In genomic region chr17:63250830-63251229, GRCh38 we compare ENCODE assay signal across 31 cellular contexts.
DNase-seq lines count a peak whose midpoint lies in the region; ATAC-seq and TF ChIP-seq lines count a peak whose summit lies in the region.
"Had no signal": no experiment of that assay in that cellular context is flagged by ENCODE, and none has a peak within 500 bp of the region (broad histone marks: within the 10 kb centered on the region; RNA-seq: fewer than 3 reads in every experiment).

No MANE protein-coding gene starts in this region.

- H3K27me3 Mint-ChIP-seq in activated T-cell treated with anti-CD3 and anti-CD28 coated beads, Interleukin-2, amount 50 U/mL, for 72 hours (ENCODE audit: low read depth), result no peaks in the 10 kb centered on the region
- no peaks in the 10 kb centered on the region for H3K27me3 Mint-ChIP-seq in chondrocyte (ENCODE audit: low read depth)
- no peaks in the 10 kb centered on the region for H3K27me3 Mint-ChIP-seq in activated CD8-positive, alpha-beta T cell treated with anti-CD3 and anti-CD28 coated beads, Interleukin-2, amount 10 ng/mL, durations not matched to agents 7 days and 5 days (ENCODE audit: low read depth)
- H3K27me3 Mint-ChIP-seq: activated CD4-positive, alpha-beta T cell treated with anti-CD3 and anti-CD28 coated beads for 36 hours; activated naive CD4-positive, alpha-beta T cell treated with anti-CD3 and anti-CD28 coated beads, Interleukin-2, amount 10 ng/mL, durations not matched to agents 7 days and 5 days; activated T-cell treated with anti-CD3 and anti-CD28 coated beads, Interleukin-2, amount 50 U/mL, for 24 hours had no signal

- peaks cover 4 to 7% of the 10 kb centered on the region in 2 donors for H3K9me3 Mint-ChIP-seq in activated T-cell treated with anti-CD3 and anti-CD28 coated beads, Interleukin-2, amount 50 U/mL, for 72 hours
- H3K9me3 Mint-ChIP-seq in chondrocyte (ENCODE audit: low read depth), result peaks cover 7% of the 10 kb centered on the region
- H3K9me3 Mint-ChIP-seq in activated CD8-positive, alpha-beta T cell treated with anti-CD3 and anti-CD28 coated beads, Interleukin-2, amount 10 ng/mL, durations not matched to agents 7 days and 5 days (ENCODE audit: insufficient read depth), result no peaks in the 10 kb centered on the region
- H3K9me3 Mint-ChIP-seq: H9 had no signal

- no peak overlapping the region for H3K27ac ChIP-seq in thoracic aorta
- H3K27ac ChIP-seq: dorsolateral prefrontal cortex, gastrocnemius medialis, neural progenitor cell, prostate gland, SK-N-MC had no signal

- H3K4me1 ChIP-seq in thoracic aorta (ENCODE audit: control insufficient read depth in 1 of 2, low read depth in 2 of 2), result peaks cover 20 to 22% of the 10 kb centered on the region in 2 donors
- H3K4me1 ChIP-seq: gastrocnemius medialis, neural progenitor cell, prostate gland had no signal

- no peaks in the 10 kb centered on the region for H3K27me3 ChIP-seq in thoracic aorta (replicated peaks; ENCODE audit: insufficient read depth)
- H3K27me3 ChIP-seq: dorsolateral prefrontal cortex, gastrocnemius medialis, neural progenitor cell had no signal

- intact Hi-C loops in left ventricle myocardium superior (cut with micrococcal nuclease), result no loop called here

- peak overlapping the region; percentile 40 for H3K27ac Mint-ChIP-seq in activated T-cell treated with anti-CD3 and anti-CD28 coated beads, Interleukin-2, amount 50 U/mL, for 72 hours
- H3K27ac Mint-ChIP-seq in chondrocyte (ENCODE audit: unreplicated experiment), result peak overlapping the region; percentile 20
- no peak overlapping the region for H3K27ac Mint-ChIP-seq in activated CD8-positive, alpha-beta T cell treated with anti-CD3 and anti-CD28 coated beads, Interleukin-2, amount 10 ng/mL, durations not matched to agents 7 days and 5 days
- H3K27ac Mint-ChIP-seq: activated CD4-positive, alpha-beta T cell treated with anti-CD3 and anti-CD28 coated beads for 36 hours; activated naive CD4-positive, alpha-beta T cell treated with anti-CD3 and anti-CD28 coated beads, Interleukin-2, amount 10 ng/mL, durations not matched to agents 7 days and 5 days; activated T-cell treated with anti-CD3 and anti-CD28 coated beads, Interleukin-2, amount 50 U/mL, for 24 hours; H9; neural progenitor cell; T-helper 1 cell treated with Interleukin-12 subunit alpha and Interleukin-12 subunit beta and Interleukin-4 antibody, amounts not matched to agents 30 μg/mL and 1 μg/mL, for 36 hours had no signal

- no peak for ATAC-seq in activated T-cell treated with anti-CD3 and anti-CD28 coated beads, Interleukin-2, amount 50 U/mL, for 72 hours (replicated peaks in 1 of 2)
- ATAC-seq in left ventricle myocardium superior (peak; percentile 53), thoracic aorta (ENCODE audit: insufficient number of reproducible peaks, low FRiP score, low read depth) (no peak)
- ATAC-seq in activated CD8-positive, alpha-beta T cell treated with anti-CD3 and anti-CD28 coated beads, Interleukin-2, amount 10 ng/mL, durations not matched to agents 7 days and 5 days, result no peak
- ATAC-seq: activated CD4-positive, alpha-beta T cell treated with anti-CD3 and anti-CD28 coated beads for 36 hours; gastrocnemius medialis had no signal

- TF ChIP-seq CTCF in chondrocyte (IDR thresholded peaks at IDR 0.05), result no peak
- no peak for TF ChIP-seq CTCF in thoracic aorta (IDR thresholded peaks at IDR 0.05)

- CTCF ChIA-PET in activated CD8-positive, alpha-beta T cell treated with anti-CD3 and anti-CD28 coated beads, Interleukin-2, amount 10 ng/mL, durations not matched to agents 7 days and 5 days (lab: Charles Lee), result no interaction called here

- no peak overlapping the region for H3K4me3 Mint-ChIP-seq in activated T-cell treated with anti-CD3 and anti-CD28 coated beads, Interleukin-2, amount 50 U/mL, for 72 hours
- no peak overlapping the region for H3K4me3 Mint-ChIP-seq in chondrocyte (ENCODE audit: unreplicated experiment)
- H3K4me3 Mint-ChIP-seq in activated CD8-positive, alpha-beta T cell treated with anti-CD3 and anti-CD28 coated beads, Interleukin-2, amount 10 ng/mL, durations not matched to agents 7 days and 5 days, result no peak overlapping the region
- H3K4me3 Mint-ChIP-seq: activated CD4-positive, alpha-beta T cell treated with anti-CD3 and anti-CD28 coated beads for 36 hours; activated naive CD4-positive, alpha-beta T cell treated with anti-CD3 and anti-CD28 coated beads, Interleukin-2, amount 10 ng/mL, durations not matched to agents 7 days and 5 days; activated T-cell treated with anti-CD3 and anti-CD28 coated beads, Interleukin-2, amount 50 U/mL, for 24 hours; H9; neural progenitor cell; T-helper 1 cell treated with Interleukin-12 subunit alpha and Interleukin-12 subunit beta and Interleukin-4 antibody, amounts not matched to agents 30 μg/mL and 1 μg/mL, for 36 hours had no signal

- no peaks in the 10 kb centered on the region for H3K9me3 ChIP-seq in thoracic aorta
- H3K9me3 ChIP-seq: gastrocnemius medialis, prostate gland had no signal

- no peaks in the 10 kb centered on the region for H3K4me1 Mint-ChIP-seq in activated T-cell treated with anti-CD3 and anti-CD28 coated beads, Interleukin-2, amount 50 U/mL, for 72 hours (ENCODE audit: low read depth)
- peaks cover 19% of the 10 kb centered on the region for H3K4me1 Mint-ChIP-seq in chondrocyte (ENCODE audit: low read depth)
- no peaks in the 10 kb centered on the region for H3K4me1 Mint-ChIP-seq in activated CD8-positive, alpha-beta T cell treated with anti-CD3 and anti-CD28 coated beads, Interleukin-2, amount 10 ng/mL, durations not matched to agents 7 days and 5 days (ENCODE audit: low read depth)
- H3K4me1 Mint-ChIP-seq: activated CD4-positive, alpha-beta T cell treated with anti-CD3 and anti-CD28 coated beads for 36 hours; activated naive CD4-positive, alpha-beta T cell treated with anti-CD3 and anti-CD28 coated beads, Interleukin-2, amount 10 ng/mL, durations not matched to agents 7 days and 5 days; neural progenitor cell had no signal

- no peak for DNase-seq in activated T-cell treated with anti-CD3 and anti-CD28 coated beads, Interleukin-2, amount 50 U/mL, for 72 hours
- DNase-seq in activated T-cell treated with anti-CD3 and anti-CD28 coated beads, Interleukin-2, amount 50 U/mL, for 48 hours, result no peak
- DNase-seq in chondrocyte (ENCODE audit: low spot score) (no peak), left ventricle myocardium superior (no peak), thoracic aorta (ENCODE audit: low spot score) (no peak), NCI-H1436 (lab: John Stamatoyannopoulos, UW) (no peak), cerebellum (ENCODE audit: low spot score) (no peak)
- DNase-seq in activated CD8-positive, alpha-beta T cell treated with anti-CD3 and anti-CD28 coated beads, Interleukin-2, amount 10 ng/mL, durations not matched to agents 7 days and 5 days, result no peak
- DNase-seq: 8988T; activated CD4-positive, alpha-beta T cell treated with anti-CD3 and anti-CD28 coated beads for 36 hours; activated CD8-positive, alpha-beta memory T cell treated with anti-CD3 and anti-CD28 coated beads for 24 hours; activated naive CD4-positive, alpha-beta T cell treated with anti-CD3 and anti-CD28 coated beads, Interleukin-2, amount 10 ng/mL, durations not matched to agents 7 days and 5 days; activated T-cell treated with anti-CD3 and anti-CD28 coated beads, Interleukin-2, amount 50 U/mL, for 24 hours; caudate nucleus; dorsolateral prefrontal cortex; gastrocnemius medialis; H9; hypothalamus; IMR-90; NCI-H1092 treated with DMSO at 0.1 percent for 48 hours; NCI-H1930; NCI-H226; NCI-H748 treated with DMSO at 0.1 percent for 48 hours; RPMI8226; trophoblast cell had no signal

- H3K36me3 Mint-ChIP-seq in activated T-cell treated with anti-CD3 and anti-CD28 coated beads, Interleukin-2, amount 50 U/mL, for 72 hours (ENCODE audit: insufficient read depth in 2 of 2), result peaks cover 3 to 5% of the 10 kb centered on the region in 2 donors
- peaks cover 6% of the 10 kb centered on the region for H3K36me3 Mint-ChIP-seq in chondrocyte (ENCODE audit: low read depth)
- H3K36me3 Mint-ChIP-seq in activated CD8-positive, alpha-beta T cell treated with anti-CD3 and anti-CD28 coated beads, Interleukin-2, amount 10 ng/mL, durations not matched to agents 7 days and 5 days (ENCODE audit: low read depth), result no peaks in the 10 kb centered on the region
- H3K36me3 Mint-ChIP-seq: activated naive CD4-positive, alpha-beta T cell treated with anti-CD3 and anti-CD28 coated beads, Interleukin-2, amount 10 ng/mL, durations not matched to agents 7 days and 5 days had no signal

- H3K4me3 ChIP-seq in thoracic aorta, result peak overlapping the region; percentile 4
- H3K4me3 ChIP-seq: dorsolateral prefrontal cortex, gastrocnemius medialis, lung, neural progenitor cell, prostate gland, SK-N-MC, skin epidermis had no signal

- POLR2A ChIA-PET in activated CD8-positive, alpha-beta T cell treated with anti-CD3 and anti-CD28 coated beads, Interleukin-2, amount 10 ng/mL, durations not matched to agents 7 days and 5 days (lab: Charles Lee), result no interaction called here

- H3K36me3 ChIP-seq in thoracic aorta, result no peaks in the 10 kb centered on the region
- H3K36me3 ChIP-seq: gastrocnemius medialis, neural progenitor cell, prostate gland had no signal
